ENCODE assay signal across 29 cellular contexts in the genomic region with DNA sequence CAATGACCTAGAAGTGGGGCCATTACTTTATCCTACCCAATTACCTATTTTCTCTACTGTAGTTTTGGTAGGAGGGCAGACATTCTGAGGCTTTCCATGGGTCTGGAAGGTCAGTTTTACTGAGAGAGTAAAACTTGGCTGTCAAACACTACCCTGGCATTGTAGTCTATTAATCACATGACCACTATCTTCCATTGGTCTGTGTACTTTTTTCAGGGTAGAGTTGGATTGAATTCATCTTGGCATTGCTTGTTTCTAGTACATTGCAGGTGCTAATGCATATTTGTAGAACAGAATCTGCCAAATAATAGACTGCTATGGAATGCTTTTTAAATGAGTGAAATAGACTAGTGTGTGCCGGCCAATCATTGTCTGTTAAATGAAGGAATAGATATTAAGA.
"Had no signal": no experiment of that assay in that cellular context is flagged by ENCODE, and none has a peak within 500 bp of the region (broad histone marks: within the 10 kb centered on the region; RNA-seq: fewer than 3 reads in every experiment).

No MANE protein-coding gene starts in this region.

- ATAC-seq: stimulated activated effector memory CD8-positive, alpha-beta T cell treated with anti-CD3 and anti-CD28 coated beads, Interleukin-12 subunit alpha, Interleukin-12 subunit beta, amount 100 ng/mL, for 72 hours; stimulated activated memory B cell treated with anti-CD40 and anti-IgM and Interleukin-4, amounts not matched to agents 10 μg/mL and 1 μg/mL and 100 μg/mL, for 72 hours; stimulated activated naive B cell treated with anti-CD40 and anti-IgM and Interleukin-4, amounts not matched to agents 10 μg/mL and 1 μg/mL and 100 μg/mL, for 72 hours; stimulated activated naive CD8-positive, alpha-beta T cell treated with anti-CD3 and anti-CD28 coated beads, Interleukin-15, amount 100 ng/mL, for 72 hours; stimulated activated naive CD8-positive, alpha-beta T cell treated with anti-CD3 and anti-CD28 coated beads, Interleukin-15, Interleukin-2, amounts not matched to agents 100 U/mL and 50 U/mL, for 24 hours; upper lobe of right lung had no signal

- H3K4me3 Mint-ChIP-seq: stimulated activated effector memory CD8-positive, alpha-beta T cell treated with anti-CD3 and anti-CD28 coated beads, Interleukin-12 subunit alpha, Interleukin-12 subunit beta, amount 100 ng/mL, for 72 hours; stimulated activated memory B cell treated with anti-CD40 and anti-IgM and Interleukin-4, amounts not matched to agents 10 μg/mL and 1 μg/mL and 100 μg/mL, for 72 hours; stimulated activated naive B cell treated with anti-CD40 and anti-IgM and Interleukin-4, amounts not matched to agents 10 μg/mL and 1 μg/mL and 100 μg/mL, for 72 hours; stimulated activated naive CD8-positive, alpha-beta T cell treated with anti-CD3 and anti-CD28 coated beads, Interleukin-15, amount 100 ng/mL, for 72 hours; stimulated activated naive CD8-positive, alpha-beta T cell treated with anti-CD3 and anti-CD28 coated beads, Interleukin-15, Interleukin-2, amounts not matched to agents 100 ng/mL and 50 ng/mL, for 24 hours; type B pancreatic cell had no signal

- DNase-seq: stimulated activated CD4-positive, alpha-beta T cell treated with anti-CD3 and anti-CD28 coated beads, Interleukin-2, amount 100 ng/mL, for 48 hours; stimulated activated CD4-positive, alpha-beta T cell treated with anti-CD3 and anti-CD28 coated beads, Interleukin-4, amount 100 ng/mL, for 1 hour; stimulated activated CD4-positive, alpha-beta T cell treated with anti-CD3 and anti-CD28 coated beads, Interleukin-4, amount 100 ng/mL, for 24 hours; stimulated activated CD4-positive, alpha-beta T cell treated with anti-CD3 and anti-CD28 coated beads, Interleukin-4, amount 100 ng/mL, for 4 hours; stimulated activated CD8-positive, alpha-beta memory T cell treated with anti-CD3 and anti-CD28 coated beads, Interleukin-4, amount 100 ng/mL, for 48 hours; stimulated activated naive B cell treated with anti-CD40 and anti-IgM and Interleukin-4, amounts not matched to agents 10 μg/mL and 1 μg/mL and 100 μg/mL, for 72 hours; stimulated activated naive CD4-positive, alpha-beta T cell; stimulated activated naive CD4-positive, alpha-beta T cell treated with Interleukin-2 at 50 U/mL for 16 hours; stimulated activated naive CD8-positive, alpha-beta T cell treated with anti-CD3 and anti-CD28 coated beads, Interleukin-15, amount 100 ng/mL, for 72 hours; stimulated activated naive CD8-positive, alpha-beta T cell treated with anti-CD3 and anti-CD28 coated beads, Interleukin-15, Interleukin-2, amounts not matched to agents 100 U/mL and 50 U/mL, for 24 hours; stomach; substantia nigra; testis; thyroid gland; tibial artery; transverse colon; trophoblast cell; upper lobe of left lung; upper lobe of right lung; uterus had no signal

- H3K36me3 Mint-ChIP-seq: stimulated activated effector memory CD8-positive, alpha-beta T cell treated with anti-CD3 and anti-CD28 coated beads, Interleukin-12 subunit alpha, Interleukin-12 subunit beta, amount 100 ng/mL, for 72 hours; stimulated activated memory B cell treated with anti-CD40 and anti-IgM and Interleukin-4, amounts not matched to agents 10 μg/mL and 1 μg/mL and 100 μg/mL, for 72 hours; stimulated activated naive B cell treated with anti-CD40 and anti-IgM and Interleukin-4, amounts not matched to agents 10 μg/mL and 1 μg/mL and 100 μg/mL, for 72 hours; type B pancreatic cell had no signal

- H3K27me3 ChIP-seq: stomach, testis, thyroid gland, tibial artery, tibial nerve, transverse colon, upper lobe of left lung, upper lobe of right lung, uterus, vagina had no signal

- H3K4me1 Mint-ChIP-seq: stimulated activated effector memory CD8-positive, alpha-beta T cell treated with anti-CD3 and anti-CD28 coated beads, Interleukin-12 subunit alpha, Interleukin-12 subunit beta, amount 100 ng/mL, for 72 hours; stimulated activated memory B cell treated with anti-CD40 and anti-IgM and Interleukin-4, amounts not matched to agents 10 μg/mL and 1 μg/mL and 100 μg/mL, for 72 hours; stimulated activated naive B cell treated with anti-CD40 and anti-IgM and Interleukin-4, amounts not matched to agents 10 μg/mL and 1 μg/mL and 100 μg/mL, for 72 hours; stimulated activated naive CD8-positive, alpha-beta T cell treated with anti-CD3 and anti-CD28 coated beads, Interleukin-15, amount 100 ng/mL, for 72 hours had no signal

- H3K27ac Mint-ChIP-seq: stimulated activated effector memory CD8-positive, alpha-beta T cell treated with anti-CD3 and anti-CD28 coated beads, Interleukin-12 subunit alpha, Interleukin-12 subunit beta, amount 100 ng/mL, for 72 hours; stimulated activated memory B cell treated with anti-CD40 and anti-IgM and Interleukin-4, amounts not matched to agents 10 μg/mL and 1 μg/mL and 100 μg/mL, for 72 hours; stimulated activated naive B cell treated with anti-CD40 and anti-IgM and Interleukin-4, amounts not matched to agents 10 μg/mL and 1 μg/mL and 100 μg/mL, for 72 hours; stimulated activated naive CD8-positive, alpha-beta T cell treated with anti-CD3 and anti-CD28 coated beads, Interleukin-15, amount 100 ng/mL, for 72 hours; stimulated activated naive CD8-positive, alpha-beta T cell treated with anti-CD3 and anti-CD28 coated beads, Interleukin-15, Interleukin-2, amounts not matched to agents 100 ng/mL and 50 ng/mL, for 24 hours; type B pancreatic cell had no signal

- H3K27ac ChIP-seq: stomach, suprapubic skin, testis, thoracic aorta, thyroid gland, tibial artery, tibial nerve, transverse colon, upper lobe of left lung, upper lobe of right lung, uterus, vagina had no signal

- H3K4me1 ChIP-seq: stomach, suprapubic skin, testis, thyroid gland, tibial artery, tibial nerve, upper lobe of left lung, upper lobe of right lung, uterus, vagina had no signal

- H3K27me3 Mint-ChIP-seq: stimulated activated naive B cell treated with anti-CD40 and anti-IgM and Interleukin-4, amounts not matched to agents 10 μg/mL and 1 μg/mL and 100 μg/mL, for 72 hours had no signal

- FAIRE-seq: urothelium cell line had no signal

- H3K36me3 ChIP-seq: stomach, suprapubic skin, thoracic aorta, thyroid gland, tibial artery, tibial nerve, transverse colon, upper lobe of left lung, upper lobe of right lung, uterus, vagina had no signal

- H3K4me3 ChIP-seq: stomach, suprapubic skin, testis, thoracic aorta, thyroid gland, tibial artery, tibial nerve, transverse colon, upper lobe of left lung, upper lobe of right lung, uterus, vagina had no signal

- H3K9me3 ChIP-seq: suprapubic skin, testis, thoracic aorta, thyroid gland, tibial artery, transverse colon, upper lobe of right lung, uterus, vagina had no signal
